ENCODE assay signal across 7 cellular contexts in genomic region chr3:48938689-48939088, GRCh38.
"Had no signal": no experiment of that assay in that cellular context is flagged by ENCODE, and none has a peak within 500 bp of the region (broad histone marks: within the 10 kb centered on the region; RNA-seq: fewer than 3 reads in every experiment).

No MANE protein-coding gene starts in this region.

- H3K9me3 ChIP-seq: SJSA1 had no signal

- H2AFZ ChIP-seq: parathyroid adenoma had no signal

- H3K9ac ChIP-seq: parathyroid adenoma had no signal

- DNase-seq: activated gamma-delta T cell treated with Interleukin-2 at 50 U/mL for 16 hours; foreskin melanocyte; head of caudate nucleus; islet precursor cell; stimulated activated CD4-positive, alpha-beta T cell treated with anti-CD3 and anti-CD28 coated beads, Interleukin-4, amount 100 ng/mL, for 24 hours had no signal

- H3K27me3 ChIP-seq: SJSA1 had no signal

- H3K4me3 ChIP-seq: SJSA1 had no signal

- H3K27ac ChIP-seq: parathyroid adenoma, SJSA1 had no signal

- H3K4me1 ChIP-seq: parathyroid adenoma, SJSA1 had no signal
